1 cellular context compared by ENCODE assay signal in genomic region chr16:2919511-2920255, GRCh38.
TF ChIP-seq lines count a peak whose summit lies in the region.

No MANE protein-coding gene starts in this region.

TF ChIP-seq in GM23338, 12 proteins besides CTCF, POLR2A, EP300 and RAD21 (continued from another document):
- TF ChIP-seq ZNF462 (CRISPR knock-in tag; IDR thresholded peaks at IDR 0.05) = no peak
